8 cellular contexts compared by ENCODE assay signal in genomic region chr2:186693446-186693842, GRCh38. TPM values are rescaled to one million over a fixed set of nuclear protein-coding genes. Genes with fewer than 3 reads are reported as not detected.
DNase-seq lines count a peak whose midpoint lies in the region; ATAC-seq and TF ChIP-seq lines count a peak whose summit lies in the region.

No MANE protein-coding gene starts in this region.

- 35 to 44% (median 38%) methylated on average over 7 of the region's 7 CpGs for WGBS in adrenal gland, 4 donors
- WGBS in testis, 2 donors: 15 to 28% methylated on average over 7 of the region's 7 CpGs

- H3K27me3 Mint-ChIP-seq in activated CD4-positive, alpha-beta T cell treated with anti-CD3 and anti-CD28 coated beads, Interleukin-2, amount 10 ng/mL, durations not matched to agents 7 days and 5 days: peaks cover 43% of the 10 kb centered on the region

- H3K4me1 ChIP-seq in adrenal gland (replicated peaks in 1 of 2) (peaks cover 4 to 19% of the 10 kb centered on the region in 2 donors), testis (no peaks in the 10 kb centered on the region)

- H3K9me3 ChIP-seq in adrenal gland (replicated peaks in 1 of 3): no peaks in the 10 kb centered on the region
- no peaks in the 10 kb centered on the region for H3K9me3 ChIP-seq in testis

- H3K4me1 Mint-ChIP-seq in activated CD4-positive, alpha-beta T cell treated with anti-CD3 and anti-CD28 coated beads, Interleukin-2, amount 10 ng/mL, durations not matched to agents 7 days and 5 days: peaks cover 9% of the 10 kb centered on the region

- no peaks in the 10 kb centered on the region for H3K36me3 Mint-ChIP-seq in activated CD4-positive, alpha-beta T cell treated with anti-CD3 and anti-CD28 coated beads, Interleukin-2, amount 10 ng/mL, durations not matched to agents 7 days and 5 days (ENCODE audit: low read depth)

- H3K4me3 Mint-ChIP-seq in activated CD4-positive, alpha-beta T cell treated with anti-CD3 and anti-CD28 coated beads, Interleukin-2, amount 10 ng/mL, durations not matched to agents 7 days and 5 days: peak overlapping the region; percentile 19

- H3K4me3 ChIP-seq in adrenal gland: peak overlapping the region in 3 of 4 donors; percentile 56 to 96 (median 57)
- peak overlapping the region; percentile 62 to 86 for H3K4me3 ChIP-seq in testis

- H3K9me3 Mint-ChIP-seq in activated CD4-positive, alpha-beta T cell treated with anti-CD3 and anti-CD28 coated beads, Interleukin-2, amount 10 ng/mL, durations not matched to agents 7 days and 5 days: peaks cover under 1% of the 10 kb centered on the region

- H3K36me3 ChIP-seq in adrenal gland (replicated peaks in 1 of 2) (no peaks in the 10 kb centered on the region), testis (ENCODE audit: low read depth, missing control alignments) (no peaks in the 10 kb centered on the region)

- intact Hi-C loops in adrenal gland (cut with DNase I) (no loop called here), testis (cut with DNase I; ENCODE audit: low total_unique reads) (no loop called here)

- CTCF ChIA-PET in activated CD4-positive, alpha-beta T cell treated with anti-CD3 and anti-CD28 coated beads, Interleukin-2, amount 10 ng/mL, durations not matched to agents 7 days and 5 days (lab: Charles Lee): no interaction called here

- H3K27ac ChIP-seq in adrenal gland (peak overlapping the region in 3 of 5 donors; percentile 50 to 84 (median 79)), layer of hippocampus (ENCODE audit: low read depth, low read length) (peak overlapping the region; percentile 86), testis (peak overlapping the region; percentile 59 to 71)

- no peak overlapping the region for H3K27ac Mint-ChIP-seq in activated CD4-positive, alpha-beta T cell treated with anti-CD3 and anti-CD28 coated beads, Interleukin-2, amount 10 ng/mL, durations not matched to agents 7 days and 5 days

- H3K27me3 ChIP-seq in adrenal gland (no peaks in the 10 kb centered on the region), layer of hippocampus (ENCODE audit: control insufficient read depth, insufficient read depth, low read length) (no peaks in the 10 kb centered on the region), testis (no peaks in the 10 kb centered on the region)

- POLR2A ChIA-PET in activated CD4-positive, alpha-beta T cell treated with anti-CD3 and anti-CD28 coated beads, Interleukin-2, amount 10 ng/mL, durations not matched to agents 7 days and 5 days (lab: Charles Lee): no interaction called here

- no peak for ATAC-seq in HG03460 (IDR thresholded peaks at IDR 0.05; ENCODE audit: unreplicated experiment)

- no peak for DNase-seq in activated CD4-positive, alpha-beta T cell treated with anti-CD3 and anti-CD28 coated beads, Interleukin-2, amount 10 ng/mL, durations not matched to agents 7 days and 5 days
- no peak for DNase-seq in activated CD4-positive, alpha-beta T cell treated with anti-CD3 and anti-CD28 coated beads, Interleukin-2, amount 50 U/mL, for 1 hour
- DNase-seq in adrenal gland: peak in 1 of 7 donors; percentile 7
- no peak for DNase-seq in testis
- DNase-seq in GM10266 (ENCODE audit: extremely low spot score): no peak
- no peak for DNase-seq in 8988T

- TF ChIP-seq POLR2A in adrenal gland (IDR thresholded peaks at IDR 0.05): no peak
- no peak for TF ChIP-seq POLR2A in testis (IDR thresholded peaks at IDR 0.05)

- no peak for TF ChIP-seq CTCF in adrenal gland (IDR thresholded peaks at IDR 0.05)
- no peak for TF ChIP-seq CTCF in testis (IDR thresholded peaks at IDR 0.05)
- TF ChIP-seq CTCF in GM10266 (IDR thresholded peaks at IDR 0.05; ENCODE audit: control insufficient read depth, insufficient read depth, low read depth, missing control alignments): no peak

RNA-seq across cellular contexts. Expression of gene FAM171B, which starts 0.4 kb away (rescaled TPM):
- total RNA-seq in activated CD4-positive, alpha-beta T cell treated with anti-CD3 and anti-CD28 coated beads, Interleukin-2, amount 10 ng/mL, durations not matched to agents 7 days and 5 days: under 1 TPM; 0.37 to 0.75 TPM
- total RNA-seq in adrenal gland (10 to 100 TPM; 15.9 to 52.5 (median 21.8) TPM), testis (1 to 10 TPM; 2.7 to 5.0 TPM)
- polyA plus RNA-seq in adrenal gland (10 to 100 TPM in 1 of 3 donors, 1 to 10 TPM in 2; 2.2 to 25.4 (median 4.4) TPM), testis (ENCODE audit: insufficient read depth, low read depth, low replicate concordance) (1.4 TPM)
